8 cellular contexts compared by ENCODE assay signal in the genomic region with DNA sequence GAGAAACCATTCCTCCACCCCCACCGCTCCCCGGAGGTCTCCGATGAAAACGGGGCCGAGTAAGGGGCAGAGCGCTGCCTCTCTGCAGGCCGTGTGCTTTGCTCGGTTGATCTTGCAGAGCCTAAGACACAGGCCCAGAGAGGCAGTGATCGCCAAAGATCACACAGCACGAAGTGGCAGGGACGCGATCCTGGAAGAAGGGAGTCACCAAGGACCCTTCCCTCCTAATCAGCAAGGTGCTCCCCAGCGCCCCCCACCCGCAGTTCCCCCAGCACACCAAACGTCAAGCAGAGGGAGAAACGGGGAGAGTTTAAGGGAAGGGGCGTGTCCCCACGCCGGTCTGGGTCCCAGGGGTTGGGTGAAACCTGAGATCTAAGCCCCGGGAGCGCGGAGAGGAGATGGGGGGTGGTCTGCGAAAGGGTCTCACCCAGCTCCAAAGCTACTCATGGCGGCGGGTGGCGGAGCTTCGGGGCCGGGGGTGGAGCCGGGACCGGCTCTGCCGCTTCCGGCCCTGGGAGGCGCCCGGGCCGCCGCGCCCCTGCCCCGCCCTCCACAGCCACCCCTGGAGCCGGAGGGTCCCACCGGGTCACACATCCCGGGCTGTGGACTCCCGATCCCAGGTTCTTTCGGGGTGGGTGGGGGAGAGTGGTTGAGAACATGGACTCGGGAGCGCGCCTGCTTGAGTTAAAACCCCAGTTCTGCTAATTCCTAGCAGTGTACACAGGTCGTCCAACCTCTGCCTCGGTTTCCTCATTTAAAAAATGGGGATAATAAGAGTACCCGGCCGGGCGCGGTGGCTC. TPM values are rescaled to one million over a fixed set of nuclear protein-coding genes. Genes with fewer than 3 reads are reported as not detected.
DNase-seq lines count a peak whose midpoint lies in the region; ATAC-seq, FAIRE-seq and TF ChIP-seq lines count a peak whose summit lies in the region.

A gene with protein sequence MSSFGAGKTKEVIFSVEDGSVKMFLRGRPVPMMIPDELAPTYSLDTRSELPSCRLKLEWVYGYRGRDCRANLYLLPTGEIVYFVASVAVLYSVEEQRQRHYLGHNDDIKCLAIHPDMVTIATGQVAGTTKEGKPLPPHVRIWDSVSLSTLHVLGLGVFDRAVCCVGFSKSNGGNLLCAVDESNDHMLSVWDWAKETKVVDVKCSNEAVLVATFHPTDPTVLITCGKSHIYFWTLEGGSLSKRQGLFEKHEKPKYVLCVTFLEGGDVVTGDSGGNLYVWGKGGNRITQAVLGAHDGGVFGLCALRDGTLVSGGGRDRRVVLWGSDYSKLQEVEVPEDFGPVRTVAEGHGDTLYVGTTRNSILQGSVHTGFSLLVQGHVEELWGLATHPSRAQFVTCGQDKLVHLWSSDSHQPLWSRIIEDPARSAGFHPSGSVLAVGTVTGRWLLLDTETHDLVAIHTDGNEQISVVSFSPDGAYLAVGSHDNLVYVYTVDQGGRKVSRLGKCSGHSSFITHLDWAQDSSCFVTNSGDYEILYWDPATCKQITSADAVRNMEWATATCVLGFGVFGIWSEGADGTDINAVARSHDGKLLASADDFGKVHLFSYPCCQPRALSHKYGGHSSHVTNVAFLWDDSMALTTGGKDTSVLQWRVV (minus strand): TSS at position 468 of the 800 bp plus-strand sequence. CDS start 21 bp downstream, at position 447.

- H3K36me3 ChIP-seq in colonic mucosa (no peaks in the 10 kb centered on the region), liver (ENCODE audit: control insufficient read depth in 4 of 4, insufficient read depth in 3 of 4, low read depth in 1 of 4, low read length in 3 of 4) (no peaks in the 10 kb centered on the region)

- peak within 1 kb of the TSS; percentile 92 for H3K4me3 Mint-ChIP-seq in activated B cell treated with CpG ODN at 0.5 μM for 24 hours

- peak; percentile 46 for DNase-seq in EH (ENCODE audit: low read depth)
- peak; percentile 17 for DNase-seq in LHCN-M2 (ENCODE audit: low read depth)
- DNase-seq in activated B cell treated with CpG ODN at 0.5 μM for 24 hours, result peak; percentile 67
- DNase-seq in colonic mucosa, result peak; percentile 78
- DNase-seq in stimulated activated CD8-positive, alpha-beta memory T cell treated with anti-CD3 and anti-CD28 coated beads, Interleukin-15, amount 100 ng/mL, for 1 hour (ENCODE audit: low read depth), result peak; percentile 18
- no peak for DNase-seq in HTR-8/SVneo (ENCODE audit: insufficient read length, low spot score)

- H3K27me3 Mint-ChIP-seq in activated B cell treated with CpG ODN at 0.5 μM for 24 hours, result no peaks in the 10 kb centered on the region

- no peaks in the 10 kb centered on the region for H3K9me3 Mint-ChIP-seq in activated B cell treated with CpG ODN at 0.5 μM for 24 hours

- H3K4me1 Mint-ChIP-seq in activated B cell treated with CpG ODN at 0.5 μM for 24 hours, result peaks cover 39% of the 10 kb centered on the region

- TF ChIP-seq RAD21 in liver (IDR thresholded peaks at IDR 0.05), result no peak

- H3K36me3 Mint-ChIP-seq in activated B cell treated with CpG ODN at 0.5 μM for 24 hours (ENCODE audit: low read depth), result peaks cover 14% of the 10 kb centered on the region

- no peaks in the 10 kb centered on the region for H3K9me3 ChIP-seq in colonic mucosa
- H3K9me3 ChIP-seq in liver (ENCODE audit: control insufficient read depth in 4 of 4, low read length in 3 of 4), result no peaks in the 10 kb centered on the region

- WGBS in liver, result 7% methylated on average over 52 of the region's 52 CpGs

- intact Hi-C loops in activated B cell treated with CpG ODN at 0.5 μM for 24 hours (cut with micrococcal nuclease), result no loop called here
- intact Hi-C loops in colonic mucosa (cut with DNase I), result no loop called here

- H3K4me1 ChIP-seq in colonic mucosa (peaks cover 13% of the 10 kb centered on the region), liver (ENCODE audit: control insufficient read depth in 4 of 4, insufficient read depth in 4 of 4, low read length in 3 of 4) (peaks cover 8 to 42% (median 29%) of the 10 kb centered on the region in 4 donors)

- peak; percentile 19 for ATAC-seq in activated B cell treated with CpG ODN at 0.5 μM for 24 hours (ENCODE audit: low read depth)
- no peak for ATAC-seq in GM21529 (IDR thresholded peaks at IDR 0.05; ENCODE audit: unreplicated experiment)

- peaks cover 8% of the 10 kb centered on the region for H3K27me3 ChIP-seq in colonic mucosa
- H3K27me3 ChIP-seq in liver (ENCODE audit: control insufficient read depth in 4 of 4, insufficient read depth in 4 of 4, low read length in 3 of 4), result no peaks in the 10 kb centered on the region

- peak within 1 kb of the TSS; percentile 54 for H3K4me3 ChIP-seq in colonic mucosa
- peak within 1 kb of the TSS; percentile 51 to 78 (median 72) for H3K4me3 ChIP-seq in liver (ENCODE audit: low read depth in 1 of 3, low read length in 3 of 3)

- H3K27ac Mint-ChIP-seq in activated B cell treated with CpG ODN at 0.5 μM for 24 hours, result peak within 1 kb of the TSS; percentile 90

- H3K9ac ChIP-seq in colonic mucosa (ENCODE audit: low read depth in 2 of 2, low read length in 2 of 2) (peak within 1 kb of the TSS; percentile 77 to 96), liver (ENCODE audit: low read depth in 1 of 2, low read length in 2 of 2) (peak within 1 kb of the TSS in 1 of 2 donors; percentile 69)

- no peak for TF ChIP-seq CTCF in activated B cell treated with CpG ODN at 0.5 μM for 24 hours (IDR thresholded peaks at IDR 0.05)
- TF ChIP-seq CTCF in colonic mucosa (IDR thresholded peaks at IDR 0.05), result no peak
- TF ChIP-seq CTCF in liver (IDR thresholded peaks at IDR 0.05; ENCODE audit: low read depth, low read length, missing input control), result no peak

- no peak for FAIRE-seq in HTR-8/SVneo (lab: Jason Lieb, UNC)

- CTCF ChIA-PET in activated B cell treated with CpG ODN at 0.5 μM for 24 hours (lab: Charles Lee), result interaction anchor here (1.0 kb wide), 1 partner anchor 42 kb away, joined by 3 read pairs; no protein-coding TSS in a partner anchor

- H3K27ac ChIP-seq in colonic mucosa, result peak within 1 kb of the TSS; percentile 65
- H3K27ac ChIP-seq in liver (ENCODE audit: low read depth in 1 of 2, low read length in 2 of 2), result no peak within 1 kb of the TSS

- POLR2A ChIA-PET in activated B cell treated with CpG ODN at 0.5 μM for 24 hours (lab: Charles Lee), result interaction anchor here (0.5 to 1.3 kb wide), 3 partner anchors 13 to 55 kb away, joined by 3 to 8 read pairs (median 3); no protein-coding TSS in a partner anchor

TF ChIP-seq in liver, 16 proteins besides CTCF, POLR2A, EP300 and RAD21:
- TF ChIP-seq GABPA (IDR thresholded peaks at IDR 0.05 in 1 of 2, conservative IDR thresholded peaks at IDR 0.05 in 1 of 2) (no peak), EGR1 (IDR thresholded peaks at IDR 0.05; ENCODE audit: low read depth in 2 of 2) (no peak), TAF1 (conservative IDR thresholded peaks at IDR 0.05) (no peak), YY1 (IDR thresholded peaks at IDR 0.05) (peak; percentile 43), RXRA (IDR thresholded peaks at IDR 0.05) (no peak), FOXA1 (IDR thresholded peaks at IDR 0.05) (no peak)
- TF ChIP-seq, protein P1, sequence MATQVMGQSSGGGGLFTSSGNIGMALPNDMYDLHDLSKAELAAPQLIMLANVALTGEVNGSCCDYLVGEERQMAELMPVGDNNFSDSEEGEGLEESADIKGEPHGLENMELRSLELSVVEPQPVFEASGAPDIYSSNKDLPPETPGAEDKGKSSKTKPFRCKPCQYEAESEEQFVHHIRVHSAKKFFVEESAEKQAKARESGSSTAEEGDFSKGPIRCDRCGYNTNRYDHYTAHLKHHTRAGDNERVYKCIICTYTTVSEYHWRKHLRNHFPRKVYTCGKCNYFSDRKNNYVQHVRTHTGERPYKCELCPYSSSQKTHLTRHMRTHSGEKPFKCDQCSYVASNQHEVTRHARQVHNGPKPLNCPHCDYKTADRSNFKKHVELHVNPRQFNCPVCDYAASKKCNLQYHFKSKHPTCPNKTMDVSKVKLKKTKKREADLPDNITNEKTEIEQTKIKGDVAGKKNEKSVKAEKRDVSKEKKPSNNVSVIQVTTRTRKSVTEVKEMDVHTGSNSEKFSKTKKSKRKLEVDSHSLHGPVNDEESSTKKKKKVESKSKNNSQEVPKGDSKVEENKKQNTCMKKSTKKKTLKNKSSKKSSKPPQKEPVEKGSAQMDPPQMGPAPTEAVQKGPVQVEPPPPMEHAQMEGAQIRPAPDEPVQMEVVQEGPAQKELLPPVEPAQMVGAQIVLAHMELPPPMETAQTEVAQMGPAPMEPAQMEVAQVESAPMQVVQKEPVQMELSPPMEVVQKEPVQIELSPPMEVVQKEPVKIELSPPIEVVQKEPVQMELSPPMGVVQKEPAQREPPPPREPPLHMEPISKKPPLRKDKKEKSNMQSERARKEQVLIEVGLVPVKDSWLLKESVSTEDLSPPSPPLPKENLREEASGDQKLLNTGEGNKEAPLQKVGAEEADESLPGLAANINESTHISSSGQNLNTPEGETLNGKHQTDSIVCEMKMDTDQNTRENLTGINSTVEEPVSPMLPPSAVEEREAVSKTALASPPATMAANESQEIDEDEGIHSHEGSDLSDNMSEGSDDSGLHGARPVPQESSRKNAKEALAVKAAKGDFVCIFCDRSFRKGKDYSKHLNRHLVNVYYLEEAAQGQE (IDR thresholded peaks at IDR 0.05), result no peak
- TF ChIP-seq, protein P2, sequence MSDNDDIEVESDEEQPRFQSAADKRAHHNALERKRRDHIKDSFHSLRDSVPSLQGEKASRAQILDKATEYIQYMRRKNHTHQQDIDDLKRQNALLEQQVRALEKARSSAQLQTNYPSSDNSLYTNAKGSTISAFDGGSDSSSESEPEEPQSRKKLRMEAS (IDR thresholded peaks at IDR 0.05), result no peak

RNA-seq across cellular contexts. Expression of the gene that starts here (rescaled TPM):
- total RNA-seq in LHCN-M2 (2014; rRNA removed) (17.8 and 20.1 TPM in 2 replicates), activated B cell treated with CpG ODN at 0.5 μM for 24 hours (73.8 and 97.7 TPM in 2 replicates), colonic mucosa (100 to 1,000 TPM in 1 of 2 donors, 10 to 100 TPM in 1; 96.2 to 106 TPM), liver (1 to 10 TPM; 8.5 to 9.5 TPM)
- 16.8 TPM for polyA plus RNA-seq in LHCN-M2 (2012)
- 10 to 100 TPM in 1 of 2 donors, 1 to 10 TPM in 1; 1.1 to 10.4 TPM for polyA plus RNA-seq in liver
